8 cellular contexts compared by ENCODE assay signal in genomic region chr18:41954827-41955613, GRCh38. TPM values are rescaled to one million over a fixed set of nuclear protein-coding genes. Genes with fewer than 3 reads are reported as not detected.
DNase-seq lines count a peak whose midpoint lies in the region; ATAC-seq, FAIRE-seq and TF ChIP-seq lines count a peak whose summit lies in the region.

Gene PIK3C3, plus strand, starts transcription at chr18:41955234. Its CDS starts 58 bp downstream, at chr18:41955292.

- TF ChIP-seq CTCF in right atrium auricular region (IDR thresholded peaks at IDR 0.05) (no peak), psoas muscle (IDR thresholded peaks at IDR 0.05) (no peak)

- peak; percentile 55 for DNase-seq in NCI-H187 treated with DMSO at 0.1 percent for 48 hours (lab: John Stamatoyannopoulos, UW)
- peak; percentile 50 to 96 (median 91) for DNase-seq in anterior cingulate cortex (lab: John Stamatoyannopoulos, UW)
- peak; percentile 95 for DNase-seq in right atrium auricular region (ENCODE audit: low spot score)
- peak; percentile 98 to 99 for DNase-seq in psoas muscle
- DNase-seq in urothelium cell line (ENCODE audit: low spot score): peak; percentile 84

- H3K4me3 ChIP-seq in right atrium auricular region (peak within 1 kb of the TSS; percentile 81 to 87), psoas muscle (peak within 1 kb of the TSS; percentile 78)

- WGBS in psoas muscle, 3 donors: 0 to 1% (median 0%) methylated on average over 38 of the region's 38 CpGs

- H3K4me1 ChIP-seq in right atrium auricular region (peaks cover 0 to 17% of the 10 kb centered on the region in 2 donors), psoas muscle (peaks cover 16% of the 10 kb centered on the region)

- H3K27ac ChIP-seq in right atrium auricular region: peak within 1 kb of the TSS; percentile 70 to 82
- H3K27ac ChIP-seq in psoas muscle: peak within 1 kb of the TSS; percentile 86

- H3K36me3 ChIP-seq in right atrium auricular region (peaks cover 9% of the 10 kb centered on the region), psoas muscle (ENCODE audit: insufficient read depth in 1 of 2, low read depth in 1 of 2) (peaks cover 0 to 27% of the 10 kb centered on the region in 2 donors)

- H3K27me3 ChIP-seq in right atrium auricular region (no peaks in the 10 kb centered on the region), psoas muscle (ENCODE audit: insufficient read depth in 3 of 3, low read length in 2 of 3) (no peaks in the 10 kb centered on the region)

- FAIRE-seq in urothelium cell line (lab: Jason Lieb, UNC): no peak

- intact Hi-C loops in T-helper 2 cell treated with Interferon-gamma antibody and Interleukin-4, amounts not matched to agents 100 ng/mL and 5 ng/mL, for 36 hours (cut with micrococcal nuclease): loop anchor here (5.0 kb wide), 1 partner anchor 72 kb away; no protein-coding TSS in a partner anchor
- intact Hi-C loops in psoas muscle (cut with DNase I): no loop called here

- ATAC-seq in GM18499 (IDR thresholded peaks at IDR 0.05; ENCODE audit: insufficient read depth, unreplicated experiment): peak; percentile 91
- ATAC-seq in HG02943 (IDR thresholded peaks at IDR 0.05; ENCODE audit: low read depth, unreplicated experiment): peak; percentile 96
- ATAC-seq in psoas muscle: peak; percentile 99 to 100 (median 100)

- H3K9me3 ChIP-seq in right atrium auricular region (no peaks in the 10 kb centered on the region), psoas muscle (no peaks in the 10 kb centered on the region)

RNA-seq across cellular contexts. Expression of gene PIK3C3, which starts in this region (rescaled TPM):
- total RNA-seq in T-helper 2 cell treated with Interferon-gamma antibody and Interleukin-4, amounts not matched to agents 100 ng/mL and 5 ng/mL, for 36 hours: 42.4 and 44.1 TPM in 2 replicates
- total RNA-seq in right atrium auricular region: 10 to 100 TPM; 17.9 to 32.2 TPM
- 10 to 100 TPM; 30.8 to 36.2 (median 32.2) TPM for total RNA-seq in psoas muscle
- 10 to 100 TPM; 19.1 to 39.7 (median 23.9) TPM for polyA plus RNA-seq in psoas muscle

Comparison
In these comparisons a context has a peak if more than half of its experiments do, and no peak if none do; other contexts are left out.
1. Peak in every context shown above with its lines: DNase-seq, ATAC-seq, H3K4me3 ChIP-seq and H3K27ac ChIP-seq.